In the genomic region with DNA sequence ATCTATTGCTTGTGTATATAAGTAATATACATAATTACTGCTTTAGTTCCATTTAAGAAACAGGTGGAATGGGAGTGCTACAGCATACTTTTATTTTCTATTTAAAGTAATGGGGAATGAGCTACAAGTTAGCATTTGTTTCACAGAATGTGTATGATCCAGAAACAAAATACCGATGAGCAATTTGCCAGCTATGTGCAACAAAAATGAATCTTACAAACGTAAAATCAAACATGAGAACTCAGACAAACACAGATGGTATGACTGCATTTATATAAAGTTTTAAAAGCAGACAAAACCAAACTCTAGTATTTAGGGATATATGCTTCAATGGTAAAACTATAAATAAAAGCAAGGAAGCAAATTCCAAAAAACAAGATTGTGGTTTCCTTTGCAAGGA, we compare ENCODE assay signal across 19 cellular contexts.
"Had no signal": no experiment of that assay in that cellular context is flagged by ENCODE, and none has a peak within 500 bp of the region (broad histone marks: within the 10 kb centered on the region; RNA-seq: fewer than 3 reads in every experiment).

No MANE protein-coding gene starts in this region.

- ATAC-seq: activated naive CD4-positive, alpha-beta T cell treated with anti-CD3 and anti-CD28 coated beads, Interleukin-2, amount 50 U/mL, for 72 hours; left ventricle myocardium superior; upper lobe of right lung had no signal

- H3K27me3 ChIP-seq: suprapubic skin, upper lobe of right lung had no signal

- DNase-seq: activated CD4-positive, alpha-beta memory T cell treated with anti-CD3 and anti-CD28 coated beads for 36 hours; activated CD4-positive, alpha-beta T cell treated with anti-CD3 and anti-CD28 coated beads for 4 hours; activated gamma-delta T cell treated with Interleukin-2 at 50 U/mL for 16 hours; activated T-cell treated with anti-CD3 and anti-CD28 coated beads for 4 hours; endodermal cell; immature natural killer cell; left ventricle myocardium superior; nephron progenitor cell; occipital lobe; stimulated activated CD4-positive, alpha-beta T cell treated with anti-CD3 and anti-CD28 coated beads, Interleukin-15, amount 100 ng/mL, for 24 hours; stimulated activated CD4-positive, alpha-beta T cell treated with anti-CD3 and anti-CD28 coated beads, Interleukin-2, amount 100 ng/mL, for 48 hours; upper lobe of right lung had no signal

- H3K27ac Mint-ChIP-seq: activated CD4-positive, alpha-beta memory T cell treated with anti-CD3 and anti-CD28 coated beads for 36 hours; activated naive CD4-positive, alpha-beta T cell treated with anti-CD3 and anti-CD28 coated beads, Interleukin-2, amount 50 U/mL, for 72 hours; activated T-helper 1 cell treated with anti-CD3 and anti-CD28 coated beads, Interleukin-12 subunit alpha, Interleukin-12 subunit beta, Interleukin-2, Interleukin-4 antibody, amounts not matched to agents 30 ng/mL and 10 ng/mL and 1 ng/mL, durations not matched to agents 14 hours and 24 hours and 36 hours; endodermal cell; immature natural killer cell; nephron progenitor cell; stimulated activated naive CD8-positive, alpha-beta T cell treated with anti-CD3 and anti-CD28 coated beads, Interleukin-15, Interleukin-2, amounts not matched to agents 100 ng/mL and 50 ng/mL, for 24 hours; WTC11 had no signal

- H3K4me3 ChIP-seq: skin epidermis, suprapubic skin, upper lobe of right lung had no signal

- H3K4me1 Mint-ChIP-seq: endodermal cell, immature natural killer cell, nephron progenitor cell had no signal

- H3K9me3 Mint-ChIP-seq: activated T-helper 1 cell treated with anti-CD3 and anti-CD28 coated beads, Interleukin-12 subunit alpha, Interleukin-12 subunit beta, Interleukin-2, Interleukin-4 antibody, amounts not matched to agents 30 ng/mL and 10 ng/mL and 1 ng/mL, durations not matched to agents 14 hours and 24 hours and 36 hours; endodermal cell had no signal

- H3K9me3 ChIP-seq: suprapubic skin, upper lobe of right lung had no signal

- H3K36me3 ChIP-seq: suprapubic skin, upper lobe of right lung had no signal

- H3K4me1 ChIP-seq: suprapubic skin, upper lobe of right lung had no signal

- H3K4me3 Mint-ChIP-seq: activated CD4-positive, alpha-beta memory T cell treated with anti-CD3 and anti-CD28 coated beads for 36 hours; activated T-helper 1 cell treated with anti-CD3 and anti-CD28 coated beads, Interleukin-12 subunit alpha, Interleukin-12 subunit beta, Interleukin-2, Interleukin-4 antibody, amounts not matched to agents 30 ng/mL and 10 ng/mL and 1 ng/mL, durations not matched to agents 14 hours and 24 hours and 36 hours; endodermal cell; immature natural killer cell; nephron progenitor cell; stimulated activated naive CD8-positive, alpha-beta T cell treated with anti-CD3 and anti-CD28 coated beads, Interleukin-15, Interleukin-2, amounts not matched to agents 100 ng/mL and 50 ng/mL, for 24 hours; WTC11 had no signal

- H3K27ac ChIP-seq: epithelial cell of prostate, skin epidermis, suprapubic skin, upper lobe of right lung had no signal

- H3K36me3 Mint-ChIP-seq: activated CD4-positive, alpha-beta memory T cell treated with anti-CD3 and anti-CD28 coated beads for 36 hours; immature natural killer cell; WTC11 had no signal
